ENCODE assay signal across 1 cellular context in the genomic region with DNA sequence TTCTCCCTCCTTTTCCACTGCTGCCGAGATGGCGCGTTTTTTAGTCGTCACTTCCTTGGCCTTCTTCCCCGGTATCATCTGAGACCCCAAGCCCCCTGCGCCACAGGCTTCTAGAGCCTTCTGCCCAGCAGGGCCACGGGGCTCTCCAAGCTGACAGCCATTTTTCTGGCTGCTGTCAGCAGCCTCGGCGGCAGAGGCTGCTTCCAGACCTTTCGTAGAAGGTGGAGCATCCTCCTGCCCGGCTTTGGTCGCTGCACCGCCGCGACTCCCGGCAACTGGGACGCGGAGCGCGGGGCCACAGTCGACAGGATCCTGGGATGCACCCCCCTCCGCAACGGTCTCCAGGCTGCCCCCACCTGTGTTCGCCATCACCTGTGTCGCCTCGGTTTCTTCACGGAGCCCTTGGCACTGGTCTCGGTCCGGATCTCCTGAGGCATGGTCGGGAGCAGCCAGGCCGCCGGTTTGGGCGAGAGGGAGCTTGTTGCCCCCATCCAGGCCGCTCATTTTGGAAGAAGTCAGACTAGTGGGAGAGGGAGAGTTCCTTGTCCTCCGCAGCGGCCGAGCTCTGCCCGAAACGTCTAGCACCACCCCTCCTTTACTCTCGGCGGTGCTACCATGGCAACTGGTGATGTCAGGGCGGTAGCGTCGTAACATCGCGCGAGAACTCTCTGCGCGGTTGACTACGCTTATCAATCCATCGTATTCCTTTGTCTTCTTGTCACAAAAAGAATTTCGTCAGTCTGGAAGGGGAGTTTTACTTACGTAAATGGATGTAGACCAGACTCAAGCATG.
TF ChIP-seq lines count a peak whose summit lies in the region.

A gene (minus strand): TSS at position 571 of the 792 bp plus-strand sequence. CDS start 67 bp downstream, at position 504.

TF ChIP-seq in K562, 482 proteins besides CTCF, POLR2A, EP300 and RAD21 (continued from another document and continues in another):
- TF ChIP-seq NFRKB (IDR thresholded peaks at IDR 0.05; ENCODE audit: low read depth) (peak; percentile 82; the same call in 1 of the 2 replicates), SMC3 (conservative IDR thresholded peaks at IDR 0.05; ENCODE audit: insufficient read depth, low read depth, low read length) (no peak), POU5F1 (IDR thresholded peaks at IDR 0.05; ENCODE audit: borderline replicate concordance, low read depth, low read length, partially characterized antibody) (no peak), SETDB1 (IDR thresholded peaks at IDR 0.05; ENCODE audit: low read length) (no peak), FOXJ2 (tag; IDR thresholded peaks at IDR 0.05) (peak; percentile 74; the same call in 1 of the 2 replicates), ATF1 (CRISPR knock-in tag; IDR thresholded peaks at IDR 0.05) (no peak), ATF1 (tag; IDR thresholded peaks at IDR 0.05) (peak; percentile 94), ARNT (IDR thresholded peaks at IDR 0.05) (no peak), ZNF24 (IDR thresholded peaks at IDR 0.05) (no peak), TEAD1 (CRISPR knock-in tag; IDR thresholded peaks at IDR 0.05) (no peak), PTBP1 (IDR thresholded peaks at IDR 0.05; ENCODE audit: low read depth, low read length) (no peak), XRCC5 (IDR thresholded peaks at IDR 0.05; ENCODE audit: low read depth, low read length) (no peak), POLR2H (tag; IDR thresholded peaks at IDR 0.05; ENCODE audit: low read depth) (no peak; the same call in 1 of the 2 replicates), ZNF717 (CRISPR knock-in tag; IDR thresholded peaks at IDR 0.05) (no peak), SMARCA5 (IDR thresholded peaks at IDR 0.05) (no peak), CEBPG (CRISPR knock-in tag; IDR thresholded peaks at IDR 0.05) (no peak; the same call in 1 of the 2 replicates), CEBPG (tag; conservative IDR thresholded peaks at IDR 0.05 in 1 of 2, IDR thresholded peaks at IDR 0.05 in 1 of 2) (peak in 1 of 2 experiments; percentile 8; a peak in 1 of 4 replicates), NEUROD1 (IDR thresholded peaks at IDR 0.05; ENCODE audit: borderline replicate concordance, low read depth, low read length, partially characterized antibody) (peak; percentile 48), TOE1 (IDR thresholded peaks at IDR 0.05; ENCODE audit: borderline replicate concordance) (no peak), TOE1 (CRISPR knock-in tag; IDR thresholded peaks at IDR 0.05; ENCODE audit: borderline replicate concordance, low read depth) (no peak), TCF3 (CRISPR knock-in tag; IDR thresholded peaks at IDR 0.05) (no peak), BACH1 (tag; IDR thresholded peaks at IDR 0.05) (no peak), DMBX1 (CRISPR knock-in tag; IDR thresholded peaks at IDR 0.05; ENCODE audit: borderline replicate concordance) (no peak), CBX2 (IDR thresholded peaks at IDR 0.05; ENCODE audit: insufficient read depth, low read length, poor library complexity, severe bottlenecking) (no peak), NELFE (IDR thresholded peaks at IDR 0.05; ENCODE audit: insufficient read depth, insufficient read length) (no peak), THRAP3 (IDR thresholded peaks at IDR 0.05; ENCODE audit: borderline replicate concordance) (no peak), SREBF1 (IDR thresholded peaks at IDR 0.05; ENCODE audit: borderline replicate concordance, low read depth, low read length) (no peak), ZNF589 (CRISPR knock-in tag; IDR thresholded peaks at IDR 0.05; ENCODE audit: low read depth) (no peak), FOXA1 (IDR thresholded peaks at IDR 0.05; ENCODE audit: borderline replicate concordance) (no peak), BRD9 (IDR thresholded peaks at IDR 0.05; ENCODE audit: low read depth, partially characterized antibody) (no peak), RBM17 (IDR thresholded peaks at IDR 0.05; ENCODE audit: borderline replicate concordance, low read depth, low read length) (no peak), RBM25 (IDR thresholded peaks at IDR 0.05; ENCODE audit: low read depth, low read length, severe bottlenecking) (no peak)
- TF ChIP-seq, protein P1, sequence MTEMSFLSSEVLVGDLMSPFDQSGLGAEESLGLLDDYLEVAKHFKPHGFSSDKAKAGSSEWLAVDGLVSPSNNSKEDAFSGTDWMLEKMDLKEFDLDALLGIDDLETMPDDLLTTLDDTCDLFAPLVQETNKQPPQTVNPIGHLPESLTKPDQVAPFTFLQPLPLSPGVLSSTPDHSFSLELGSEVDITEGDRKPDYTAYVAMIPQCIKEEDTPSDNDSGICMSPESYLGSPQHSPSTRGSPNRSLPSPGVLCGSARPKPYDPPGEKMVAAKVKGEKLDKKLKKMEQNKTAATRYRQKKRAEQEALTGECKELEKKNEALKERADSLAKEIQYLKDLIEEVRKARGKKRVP (CRISPR knock-in tag; IDR thresholded peaks at IDR 0.05): no peak
- TF ChIP-seq, protein P2, sequence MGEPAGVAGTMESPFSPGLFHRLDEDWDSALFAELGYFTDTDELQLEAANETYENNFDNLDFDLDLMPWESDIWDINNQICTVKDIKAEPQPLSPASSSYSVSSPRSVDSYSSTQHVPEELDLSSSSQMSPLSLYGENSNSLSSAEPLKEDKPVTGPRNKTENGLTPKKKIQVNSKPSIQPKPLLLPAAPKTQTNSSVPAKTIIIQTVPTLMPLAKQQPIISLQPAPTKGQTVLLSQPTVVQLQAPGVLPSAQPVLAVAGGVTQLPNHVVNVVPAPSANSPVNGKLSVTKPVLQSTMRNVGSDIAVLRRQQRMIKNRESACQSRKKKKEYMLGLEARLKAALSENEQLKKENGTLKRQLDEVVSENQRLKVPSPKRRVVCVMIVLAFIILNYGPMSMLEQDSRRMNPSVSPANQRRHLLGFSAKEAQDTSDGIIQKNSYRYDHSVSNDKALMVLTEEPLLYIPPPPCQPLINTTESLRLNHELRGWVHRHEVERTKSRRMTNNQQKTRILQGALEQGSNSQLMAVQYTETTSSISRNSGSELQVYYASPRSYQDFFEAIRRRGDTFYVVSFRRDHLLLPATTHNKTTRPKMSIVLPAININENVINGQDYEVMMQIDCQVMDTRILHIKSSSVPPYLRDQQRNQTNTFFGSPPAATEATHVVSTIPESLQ (CRISPR knock-in tag; IDR thresholded peaks at IDR 0.05): no peak
- TF ChIP-seq, protein P3, sequence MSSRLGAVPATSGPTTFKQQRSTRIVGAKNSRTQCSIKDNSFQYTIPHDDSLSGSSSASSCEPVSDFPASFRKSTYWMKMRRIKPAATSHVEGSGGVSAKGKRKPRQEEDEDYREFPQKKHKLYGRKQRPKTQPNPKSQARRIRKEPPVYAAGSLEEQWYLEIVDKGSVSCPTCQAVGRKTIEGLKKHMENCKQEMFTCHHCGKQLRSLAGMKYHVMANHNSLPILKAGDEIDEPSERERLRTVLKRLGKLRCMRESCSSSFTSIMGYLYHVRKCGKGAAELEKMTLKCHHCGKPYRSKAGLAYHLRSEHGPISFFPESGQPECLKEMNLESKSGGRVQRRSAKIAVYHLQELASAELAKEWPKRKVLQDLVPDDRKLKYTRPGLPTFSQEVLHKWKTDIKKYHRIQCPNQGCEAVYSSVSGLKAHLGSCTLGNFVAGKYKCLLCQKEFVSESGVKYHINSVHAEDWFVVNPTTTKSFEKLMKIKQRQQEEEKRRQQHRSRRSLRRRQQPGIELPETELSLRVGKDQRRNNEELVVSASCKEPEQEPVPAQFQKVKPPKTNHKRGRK (tag; IDR thresholded peaks at IDR 0.05): no peak
- TF ChIP-seq, protein P4, sequence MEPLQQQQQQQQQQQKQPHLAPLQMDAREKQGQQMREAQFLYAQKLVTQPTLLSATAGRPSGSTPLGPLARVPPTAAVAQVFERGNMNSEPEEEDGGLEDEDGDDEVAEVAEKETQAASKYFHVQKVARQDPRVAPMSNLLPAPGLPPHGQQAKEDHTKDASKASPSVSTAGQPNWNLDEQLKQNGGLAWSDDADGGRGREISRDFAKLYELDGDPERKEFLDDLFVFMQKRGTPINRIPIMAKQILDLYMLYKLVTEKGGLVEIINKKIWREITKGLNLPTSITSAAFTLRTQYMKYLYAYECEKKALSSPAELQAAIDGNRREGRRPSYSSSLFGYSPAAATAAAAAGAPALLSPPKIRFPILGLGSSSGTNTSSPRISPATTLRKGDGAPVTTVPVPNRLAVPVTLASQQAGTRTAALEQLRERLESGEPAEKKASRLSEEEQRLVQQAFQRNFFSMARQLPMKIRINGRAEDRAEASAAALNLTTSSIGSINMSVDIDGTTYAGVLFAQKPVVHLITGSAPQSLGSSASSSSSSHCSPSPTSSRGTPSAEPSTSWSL (CRISPR knock-in tag; IDR thresholded peaks at IDR 0.05; ENCODE audit: borderline replicate concordance): no peak
- TF ChIP-seq, protein P5, sequence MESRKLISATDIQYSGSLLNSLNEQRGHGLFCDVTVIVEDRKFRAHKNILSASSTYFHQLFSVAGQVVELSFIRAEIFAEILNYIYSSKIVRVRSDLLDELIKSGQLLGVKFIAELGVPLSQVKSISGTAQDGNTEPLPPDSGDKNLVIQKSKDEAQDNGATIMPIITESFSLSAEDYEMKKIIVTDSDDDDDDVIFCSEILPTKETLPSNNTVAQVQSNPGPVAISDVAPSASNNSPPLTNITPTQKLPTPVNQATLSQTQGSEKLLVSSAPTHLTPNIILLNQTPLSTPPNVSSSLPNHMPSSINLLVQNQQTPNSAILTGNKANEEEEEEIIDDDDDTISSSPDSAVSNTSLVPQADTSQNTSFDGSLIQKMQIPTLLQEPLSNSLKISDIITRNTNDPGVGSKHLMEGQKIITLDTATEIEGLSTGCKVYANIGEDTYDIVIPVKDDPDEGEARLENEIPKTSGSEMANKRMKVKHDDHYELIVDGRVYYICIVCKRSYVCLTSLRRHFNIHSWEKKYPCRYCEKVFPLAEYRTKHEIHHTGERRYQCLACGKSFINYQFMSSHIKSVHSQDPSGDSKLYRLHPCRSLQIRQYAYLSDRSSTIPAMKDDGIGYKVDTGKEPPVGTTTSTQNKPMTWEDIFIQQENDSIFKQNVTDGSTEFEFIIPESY (CRISPR knock-in tag; IDR thresholded peaks at IDR 0.05): no peak
- TF ChIP-seq, protein P6, sequence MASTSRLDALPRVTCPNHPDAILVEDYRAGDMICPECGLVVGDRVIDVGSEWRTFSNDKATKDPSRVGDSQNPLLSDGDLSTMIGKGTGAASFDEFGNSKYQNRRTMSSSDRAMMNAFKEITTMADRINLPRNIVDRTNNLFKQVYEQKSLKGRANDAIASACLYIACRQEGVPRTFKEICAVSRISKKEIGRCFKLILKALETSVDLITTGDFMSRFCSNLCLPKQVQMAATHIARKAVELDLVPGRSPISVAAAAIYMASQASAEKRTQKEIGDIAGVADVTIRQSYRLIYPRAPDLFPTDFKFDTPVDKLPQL (IDR thresholded peaks at IDR 0.05; ENCODE audit: extremely low read depth, insufficient read length): no peak
- TF ChIP-seq, protein P7, sequence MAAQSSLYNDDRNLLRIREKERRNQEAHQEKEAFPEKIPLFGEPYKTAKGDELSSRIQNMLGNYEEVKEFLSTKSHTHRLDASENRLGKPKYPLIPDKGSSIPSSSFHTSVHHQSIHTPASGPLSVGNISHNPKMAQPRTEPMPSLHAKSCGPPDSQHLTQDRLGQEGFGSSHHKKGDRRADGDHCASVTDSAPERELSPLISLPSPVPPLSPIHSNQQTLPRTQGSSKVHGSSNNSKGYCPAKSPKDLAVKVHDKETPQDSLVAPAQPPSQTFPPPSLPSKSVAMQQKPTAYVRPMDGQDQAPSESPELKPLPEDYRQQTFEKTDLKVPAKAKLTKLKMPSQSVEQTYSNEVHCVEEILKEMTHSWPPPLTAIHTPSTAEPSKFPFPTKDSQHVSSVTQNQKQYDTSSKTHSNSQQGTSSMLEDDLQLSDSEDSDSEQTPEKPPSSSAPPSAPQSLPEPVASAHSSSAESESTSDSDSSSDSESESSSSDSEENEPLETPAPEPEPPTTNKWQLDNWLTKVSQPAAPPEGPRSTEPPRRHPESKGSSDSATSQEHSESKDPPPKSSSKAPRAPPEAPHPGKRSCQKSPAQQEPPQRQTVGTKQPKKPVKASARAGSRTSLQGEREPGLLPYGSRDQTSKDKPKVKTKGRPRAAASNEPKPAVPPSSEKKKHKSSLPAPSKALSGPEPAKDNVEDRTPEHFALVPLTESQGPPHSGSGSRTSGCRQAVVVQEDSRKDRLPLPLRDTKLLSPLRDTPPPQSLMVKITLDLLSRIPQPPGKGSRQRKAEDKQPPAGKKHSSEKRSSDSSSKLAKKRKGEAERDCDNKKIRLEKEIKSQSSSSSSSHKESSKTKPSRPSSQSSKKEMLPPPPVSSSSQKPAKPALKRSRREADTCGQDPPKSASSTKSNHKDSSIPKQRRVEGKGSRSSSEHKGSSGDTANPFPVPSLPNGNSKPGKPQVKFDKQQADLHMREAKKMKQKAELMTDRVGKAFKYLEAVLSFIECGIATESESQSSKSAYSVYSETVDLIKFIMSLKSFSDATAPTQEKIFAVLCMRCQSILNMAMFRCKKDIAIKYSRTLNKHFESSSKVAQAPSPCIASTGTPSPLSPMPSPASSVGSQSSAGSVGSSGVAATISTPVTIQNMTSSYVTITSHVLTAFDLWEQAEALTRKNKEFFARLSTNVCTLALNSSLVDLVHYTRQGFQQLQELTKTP (IDR thresholded peaks at IDR 0.05; ENCODE audit: low read depth in 1 of 2, partially characterized antibody in 2 of 2): no peak
- TF ChIP-seq, protein P8, sequence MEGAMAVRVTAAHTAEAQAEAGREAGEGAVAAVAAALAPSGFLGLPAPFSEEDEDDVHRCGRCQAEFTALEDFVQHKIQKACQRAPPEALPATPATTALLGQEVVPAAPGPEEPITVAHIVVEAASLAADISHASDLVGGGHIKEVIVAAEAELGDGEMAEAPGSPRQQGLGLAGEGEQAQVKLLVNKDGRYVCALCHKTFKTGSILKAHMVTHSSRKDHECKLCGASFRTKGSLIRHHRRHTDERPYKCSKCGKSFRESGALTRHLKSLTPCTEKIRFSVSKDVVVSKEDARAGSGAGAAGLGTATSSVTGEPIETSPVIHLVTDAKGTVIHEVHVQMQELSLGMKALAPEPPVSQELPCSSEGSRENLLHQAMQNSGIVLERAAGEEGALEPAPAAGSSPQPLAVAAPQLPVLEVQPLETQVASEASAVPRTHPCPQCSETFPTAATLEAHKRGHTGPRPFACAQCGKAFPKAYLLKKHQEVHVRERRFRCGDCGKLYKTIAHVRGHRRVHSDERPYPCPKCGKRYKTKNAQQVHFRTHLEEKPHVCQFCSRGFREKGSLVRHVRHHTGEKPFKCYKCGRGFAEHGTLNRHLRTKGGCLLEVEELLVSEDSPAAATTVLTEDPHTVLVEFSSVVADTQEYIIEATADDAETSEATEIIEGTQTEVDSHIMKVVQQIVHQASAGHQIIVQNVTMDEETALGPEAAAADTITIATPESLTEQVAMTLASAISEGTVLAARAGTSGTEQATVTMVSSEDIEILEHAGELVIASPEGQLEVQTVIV (CRISPR knock-in tag; IDR thresholded peaks at IDR 0.05; ENCODE audit: borderline replicate concordance): no peak
- TF ChIP-seq, protein P9, sequence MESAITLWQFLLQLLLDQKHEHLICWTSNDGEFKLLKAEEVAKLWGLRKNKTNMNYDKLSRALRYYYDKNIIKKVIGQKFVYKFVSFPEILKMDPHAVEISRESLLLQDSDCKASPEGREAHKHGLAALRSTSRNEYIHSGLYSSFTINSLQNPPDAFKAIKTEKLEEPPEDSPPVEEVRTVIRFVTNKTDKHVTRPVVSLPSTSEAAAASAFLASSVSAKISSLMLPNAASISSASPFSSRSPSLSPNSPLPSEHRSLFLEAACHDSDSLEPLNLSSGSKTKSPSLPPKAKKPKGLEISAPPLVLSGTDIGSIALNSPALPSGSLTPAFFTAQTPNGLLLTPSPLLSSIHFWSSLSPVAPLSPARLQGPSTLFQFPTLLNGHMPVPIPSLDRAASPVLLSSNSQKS (CRISPR knock-in tag; IDR thresholded peaks at IDR 0.05): no peak
